Comparison of ENCODE assay signal across 19 cellular contexts in genomic region chr12:68081561-68081960, GRCh38.
DNase-seq lines count a peak whose midpoint lies in the region; ATAC-seq and TF ChIP-seq lines count a peak whose summit lies in the region.
"Had no signal": no experiment of that assay in that cellular context is flagged by ENCODE, and none has a peak within 500 bp of the region (broad histone marks: within the 10 kb centered on the region; RNA-seq: fewer than 3 reads in every experiment).

No MANE protein-coding gene starts in this region.

- H3K27ac ChIP-seq in mesendoderm (ENCODE audit: low read depth, low read length): no peak overlapping the region
- H3K27ac ChIP-seq: A549, SJCRH30 had no signal

- H2BK15ac ChIP-seq in mesendoderm (replicated peaks; ENCODE audit: low read depth): no peak overlapping the region

- no peaks in the 10 kb centered on the region for H3K27me3 Mint-ChIP-seq in activated CD8-positive, alpha-beta memory T cell treated with anti-CD3 and anti-CD28 coated beads, Interleukin-2, amount 10 ng/mL, durations not matched to agents 7 days and 5 days
- H3K27me3 Mint-ChIP-seq in T-helper 1 cell treated with Interleukin-12 subunit alpha and Interleukin-12 subunit beta and Interleukin-4 antibody, amounts not matched to agents 30 μg/mL and 1 μg/mL, for 36 hours (ENCODE audit: low read depth): no peaks in the 10 kb centered on the region
- no peaks in the 10 kb centered on the region for H3K27me3 Mint-ChIP-seq in activated CD8-positive, alpha-beta T cell treated with anti-CD3 and anti-CD28 coated beads for 36 hours
- H3K27me3 Mint-ChIP-seq: B cell had no signal

- H2BK120ac ChIP-seq in mesendoderm (ENCODE audit: low read depth, low read length): no peak overlapping the region

- H4K8ac ChIP-seq in mesendoderm (ENCODE audit: low read depth, low read length): no peak overlapping the region

- no peak overlapping the region for H3K56ac ChIP-seq in mesendoderm (ENCODE audit: low read length)

- H3K36me3 Mint-ChIP-seq in activated CD8-positive, alpha-beta memory T cell treated with anti-CD3 and anti-CD28 coated beads, Interleukin-2, amount 10 ng/mL, durations not matched to agents 7 days and 5 days: peaks cover 46% of the 10 kb centered on the region
- peaks cover 51% of the 10 kb centered on the region for H3K36me3 Mint-ChIP-seq in T-helper 1 cell treated with Interleukin-12 subunit alpha and Interleukin-12 subunit beta and Interleukin-4 antibody, amounts not matched to agents 30 μg/mL and 1 μg/mL, for 36 hours (ENCODE audit: low read depth)
- H3K36me3 Mint-ChIP-seq in activated CD8-positive, alpha-beta T cell treated with anti-CD3 and anti-CD28 coated beads for 36 hours (ENCODE audit: low read depth): peaks cover 6% of the 10 kb centered on the region
- H3K36me3 Mint-ChIP-seq: CD14-positive monocyte had no signal

- H4K5ac ChIP-seq in mesendoderm (ENCODE audit: low read length): no peak overlapping the region

- ATAC-seq in activated CD8-positive, alpha-beta memory T cell treated with anti-CD3 and anti-CD28 coated beads, Interleukin-2, amount 10 ng/mL, durations not matched to agents 7 days and 5 days: peak; percentile 25
- ATAC-seq in activated CD8-positive, alpha-beta T cell treated with anti-CD3 and anti-CD28 coated beads for 36 hours: no peak
- ATAC-seq: A549, HepG2 had no signal

- CTCF ChIA-PET in activated CD8-positive, alpha-beta memory T cell treated with anti-CD3 and anti-CD28 coated beads, Interleukin-2, amount 10 ng/mL, durations not matched to agents 7 days and 5 days (lab: Charles Lee): interaction anchor here (1.2 to 2.9 kb wide), 5 partner anchors 12 to 77 kb away, joined by 4 to 9 read pairs (median 5); no protein-coding TSS in a partner anchor
- CTCF ChIA-PET in activated CD8-positive, alpha-beta T cell treated with anti-CD3 and anti-CD28 coated beads for 36 hours (lab: Charles Lee): interaction anchor here (0.9 to 2.2 kb wide), 6 partner anchors 32 to 142 kb away, joined by 3 to 7 read pairs (median 4); no protein-coding TSS in a partner anchor

- H3K18ac ChIP-seq in mesendoderm (ENCODE audit: low read length): peak overlapping the region; percentile 41

- WGBS in mesendoderm (ENCODE audit: extremely low coverage, insufficient coverage, low lambda C conversion rate): no CpG with 5 or more reads among the region's 2 CpGs

- H3K23ac ChIP-seq in mesendoderm (ENCODE audit: low read length): no peak overlapping the region

- H2AK5ac ChIP-seq in mesendoderm (ENCODE audit: low read length): no peak overlapping the region

- H3K79me1 ChIP-seq in mesendoderm (ENCODE audit: low read length): no peaks in the 10 kb centered on the region

- peaks cover 39% of the 10 kb centered on the region for H3K4me1 Mint-ChIP-seq in activated CD8-positive, alpha-beta memory T cell treated with anti-CD3 and anti-CD28 coated beads, Interleukin-2, amount 10 ng/mL, durations not matched to agents 7 days and 5 days
- peaks cover 46% of the 10 kb centered on the region for H3K4me1 Mint-ChIP-seq in T-helper 1 cell treated with Interleukin-12 subunit alpha and Interleukin-12 subunit beta and Interleukin-4 antibody, amounts not matched to agents 30 μg/mL and 1 μg/mL, for 36 hours (ENCODE audit: low read depth)
- H3K4me1 Mint-ChIP-seq in activated CD8-positive, alpha-beta T cell treated with anti-CD3 and anti-CD28 coated beads for 36 hours (ENCODE audit: low read depth): peaks cover 36% of the 10 kb centered on the region
- H3K4me1 Mint-ChIP-seq: B cell, CD14-positive monocyte had no signal

- H3K36me3 ChIP-seq in mesendoderm (ENCODE audit: control insufficient read depth, insufficient read depth, low read length): no peaks in the 10 kb centered on the region
- H3K36me3 ChIP-seq: SJCRH30 had no signal

- peaks cover 7% of the 10 kb centered on the region for H3K4me1 ChIP-seq in mesendoderm (ENCODE audit: control insufficient read depth, low read depth, low read length)
- H3K4me1 ChIP-seq: A549, SJCRH30 had no signal

- H3K4me3 ChIP-seq in mesendoderm (ENCODE audit: low read length): no peak overlapping the region
- H3K4me3 ChIP-seq: A549, SJCRH30 had no signal

- H3K9ac ChIP-seq in mesendoderm (ENCODE audit: low read length): no peak overlapping the region

- H3K4ac ChIP-seq in mesendoderm (ENCODE audit: low read depth, low read length): no peak overlapping the region

- H3K79me2 ChIP-seq in mesendoderm (ENCODE audit: control insufficient read depth, insufficient read depth, low read length): no peaks in the 10 kb centered on the region

- no peak overlapping the region for H2BK5ac ChIP-seq in mesendoderm (ENCODE audit: low read length)

- DNase-seq in activated CD8-positive, alpha-beta memory T cell treated with anti-CD3 and anti-CD28 coated beads, Interleukin-2, amount 10 ng/mL, durations not matched to agents 7 days and 5 days: no peak
- no peak for DNase-seq in activated CD8-positive, alpha-beta memory T cell treated with anti-CD3 and anti-CD28 coated beads, Interleukin-2, amount 50 U/mL, for 48 hours
- DNase-seq in mesendoderm (peak; percentile 67), A172 (ENCODE audit: low spot score) (no peak), HK-2 (ENCODE audit: unreplicated experiment) (no peak)
- no peak for DNase-seq in activated CD8-positive, alpha-beta T cell treated with anti-CD3 and anti-CD28 coated beads for 36 hours
- DNase-seq: DMS79, KBM-7, NCI-H1092 treated with DMSO at 0.1 percent for 48 hours, NCI-H146, NCI-H2029, NCI-H2227 treated with DMSO at 0.1 percent for 48 hours, NCI-H510A, SJCRH30 had no signal

- no peak for TF ChIP-seq CTCF in activated CD8-positive, alpha-beta T cell treated with anti-CD3 and anti-CD28 coated beads for 36 hours (IDR thresholded peaks at IDR 0.05)

- intact Hi-C loops in activated CD8-positive, alpha-beta T cell treated with anti-CD3 and anti-CD28 coated beads for 36 hours (cut with micrococcal nuclease): loop anchor here (5.0 kb wide), 1 partner anchor 36 kb away; no protein-coding TSS in a partner anchor

- no peaks in the 10 kb centered on the region for H3K27me3 ChIP-seq in mesendoderm (ENCODE audit: insufficient read depth, low read length, poor library complexity)
- H3K27me3 ChIP-seq: SJCRH30 had no signal

- H3K9me3 Mint-ChIP-seq in activated CD8-positive, alpha-beta memory T cell treated with anti-CD3 and anti-CD28 coated beads, Interleukin-2, amount 10 ng/mL, durations not matched to agents 7 days and 5 days (ENCODE audit: low read depth): peaks cover 21% of the 10 kb centered on the region
- H3K9me3 Mint-ChIP-seq in T-helper 1 cell treated with Interleukin-12 subunit alpha and Interleukin-12 subunit beta and Interleukin-4 antibody, amounts not matched to agents 30 μg/mL and 1 μg/mL, for 36 hours: peaks cover 56% of the 10 kb centered on the region
- peaks cover 22% of the 10 kb centered on the region for H3K9me3 Mint-ChIP-seq in activated CD8-positive, alpha-beta T cell treated with anti-CD3 and anti-CD28 coated beads for 36 hours

- H3K4me3 Mint-ChIP-seq in activated CD8-positive, alpha-beta memory T cell treated with anti-CD3 and anti-CD28 coated beads, Interleukin-2, amount 10 ng/mL, durations not matched to agents 7 days and 5 days: no peak overlapping the region
- no peak overlapping the region for H3K4me3 Mint-ChIP-seq in T-helper 1 cell treated with Interleukin-12 subunit alpha and Interleukin-12 subunit beta and Interleukin-4 antibody, amounts not matched to agents 30 μg/mL and 1 μg/mL, for 36 hours
- no peak overlapping the region for H3K4me3 Mint-ChIP-seq in activated CD8-positive, alpha-beta T cell treated with anti-CD3 and anti-CD28 coated beads for 36 hours
- H3K4me3 Mint-ChIP-seq: B cell, CD14-positive monocyte had no signal

- POLR2A ChIA-PET in activated CD8-positive, alpha-beta T cell treated with anti-CD3 and anti-CD28 coated beads for 36 hours (lab: Charles Lee): no interaction called here

- H3K4me2 ChIP-seq in mesendoderm (ENCODE audit: low read length): no peak overlapping the region
- H3K4me2 ChIP-seq: A549 had no signal

- peak overlapping the region; percentile 26 for H3K27ac Mint-ChIP-seq in activated CD8-positive, alpha-beta memory T cell treated with anti-CD3 and anti-CD28 coated beads, Interleukin-2, amount 10 ng/mL, durations not matched to agents 7 days and 5 days
- H3K27ac Mint-ChIP-seq in T-helper 1 cell treated with Interleukin-12 subunit alpha and Interleukin-12 subunit beta and Interleukin-4 antibody, amounts not matched to agents 30 μg/mL and 1 μg/mL, for 36 hours: peak overlapping the region; percentile 57
- no peak overlapping the region for H3K27ac Mint-ChIP-seq in activated CD8-positive, alpha-beta T cell treated with anti-CD3 and anti-CD28 coated beads for 36 hours
- H3K27ac Mint-ChIP-seq: B cell, CD14-positive monocyte had no signal
